ENCODE assay signal across 1 cellular context in genomic region chr3:111737056-111737711, GRCh38.
TF ChIP-seq lines count a peak whose summit lies in the region.

No MANE protein-coding gene starts in this region.

TF ChIP-seq in HepG2, 621 proteins besides CTCF, POLR2A, EP300 and RAD21 (continued from another document):
- TF ChIP-seq PCBP2 (optimal IDR thresholded peaks at IDR 0.05; ENCODE audit: low read depth, low read length, poor library complexity, severe bottlenecking) (no peak), ELF3 (CRISPR knock-in tag; IDR thresholded peaks at IDR 0.05) (no peak), SATB2 (CRISPR knock-in tag; IDR thresholded peaks at IDR 0.05) (no peak)
